In the genomic region with DNA sequence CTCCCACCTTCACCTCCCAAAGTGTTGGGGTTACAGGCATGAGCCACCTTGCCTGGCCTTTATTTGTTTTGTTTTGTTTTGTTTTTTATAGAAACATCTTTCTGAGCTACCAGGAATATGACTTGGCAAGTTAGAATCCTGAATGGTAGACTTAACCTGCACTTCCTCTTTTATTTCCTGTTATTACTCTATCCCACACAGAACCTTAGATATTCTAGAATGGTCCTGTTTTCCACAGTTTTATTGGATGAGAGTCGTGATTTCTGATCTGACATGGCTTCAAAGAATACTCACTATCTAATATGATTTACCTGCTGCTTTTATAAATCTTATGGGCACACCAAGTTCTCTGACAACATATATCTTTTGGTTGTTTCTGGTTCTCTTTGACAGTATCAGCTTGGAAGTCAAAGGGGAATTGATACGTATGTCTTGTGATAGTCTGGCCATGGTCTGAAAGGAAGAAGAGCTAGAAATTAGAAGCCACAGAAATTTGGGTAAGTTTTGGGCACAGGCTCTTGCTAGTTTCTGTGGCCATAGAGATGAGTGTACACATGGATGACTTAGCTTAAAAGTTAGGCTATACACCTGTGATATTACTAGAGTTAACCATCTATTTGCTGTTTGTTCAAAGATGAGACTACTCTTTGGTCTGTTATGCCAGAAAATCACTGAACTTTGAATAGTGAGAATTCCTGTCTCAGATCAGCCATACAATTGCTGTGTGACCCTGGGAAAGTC, we compare ENCODE assay signal across 10 cellular contexts. TPM values are rescaled to one million over a fixed set of nuclear protein-coding genes. Genes with fewer than 3 reads are reported as not detected.
DNase-seq lines count a peak whose midpoint lies in the region; ATAC-seq and TF ChIP-seq lines count a peak whose summit lies in the region.
"Had no signal": no experiment of that assay in that cellular context is flagged by ENCODE, and none has a peak within 500 bp of the region (broad histone marks: within the 10 kb centered on the region; RNA-seq: fewer than 3 reads in every experiment).

No MANE protein-coding gene starts in this region.

- H3K9me3 Mint-ChIP-seq in HFFc6, result peaks cover 5% of the 10 kb centered on the region; the same call in 1 of the 2 replicates
- H3K9me3 Mint-ChIP-seq: mesothelial cell of epicardium had no signal

- no peak overlapping the region for H3K4me3 Mint-ChIP-seq in HFFc6
- H3K4me3 Mint-ChIP-seq: mesothelial cell of epicardium had no signal

- TF ChIP-seq CTCF in GM06990 (IDR thresholded peaks at IDR 0.05; ENCODE audit: insufficient read depth, low read length, poor library complexity, severe bottlenecking) (no peak), HFFc6 (IDR thresholded peaks at IDR 0.05) (no peak), GM10248 (IDR thresholded peaks at IDR 0.05; ENCODE audit: control extremely low read depth, extremely low read depth, low read depth, missing control alignments) (no peak)

- no peak overlapping the region for H3K4me3 ChIP-seq in GM06990 (replicated peaks; ENCODE audit: low read depth, low read length)
- H3K4me3 ChIP-seq: tibial nerve had no signal

- ATAC-seq in GM19395 (IDR thresholded peaks at IDR 0.05; ENCODE audit: unreplicated experiment) (peak; percentile 34), HG02852 (IDR thresholded peaks at IDR 0.05; ENCODE audit: unreplicated experiment) (peak; percentile 21), HG03575 (IDR thresholded peaks at IDR 0.05; ENCODE audit: extremely low read depth, insufficient number of reproducible peaks, low FRiP score, unreplicated experiment) (peak; percentile 30)

- POLR2A ChIA-PET in GM10248 (lab: Yijun Ruan, JAX), result no interaction called here

- H3K36me3 ChIP-seq in GM06990 (ENCODE audit: control insufficient read depth, insufficient read depth, low read length), result no peaks in the 10 kb centered on the region
- H3K36me3 ChIP-seq: tibial nerve had no signal

- DNase-seq in GM06990 (ENCODE audit: extremely low read depth, insufficient read length) (peak; percentile 46), HFFc6 (no peak), NCI-H1930 (lab: John Stamatoyannopoulos, UW) (no peak), GM10248 (ENCODE audit: extremely low spot score) (no peak), HPDE6-E6E7 (ENCODE audit: extremely low spot score) (no peak)

- H3K27me3 Mint-ChIP-seq in HFFc6 (ENCODE audit: insufficient read depth), result peaks cover 15% of the 10 kb centered on the region

- H3K27ac Mint-ChIP-seq in HFFc6, result no peak overlapping the region
- H3K27ac Mint-ChIP-seq: mesothelial cell of epicardium had no signal

- H3K4me1 Mint-ChIP-seq in HFFc6 (ENCODE audit: low read depth), result peaks cover 12% of the 10 kb centered on the region

- H3K27me3 ChIP-seq in GM06990 (replicated peaks; ENCODE audit: control insufficient read depth, insufficient read depth, low read length), result no peaks in the 10 kb centered on the region
- H3K27me3 ChIP-seq: tibial nerve had no signal

- H3K36me3 Mint-ChIP-seq in HFFc6 (ENCODE audit: low read depth), result no peaks in the 10 kb centered on the region
- H3K36me3 Mint-ChIP-seq: mesothelial cell of epicardium had no signal

- CTCF ChIA-PET in GM10248 (lab: Yijun Ruan, JAX), result interaction anchor here (1.7 kb wide), 1 partner anchor 8 kb away, joined by 4 read pairs; no protein-coding TSS in a partner anchor

RNA-seq across cellular contexts. Expression of a gene that starts 4.7 kb away (rescaled TPM):
- 10 to 100 TPM; 29.3 to 44.7 (median 33.3) TPM for total RNA-seq in HFFc6 (2021; fragmentation: NEBNext Ultra II Directional; extraction: Animal tissue kit (Norgen Biotek cat#: 25700))

RNA-seq across cellular contexts. Expression of a gene that starts 54.8 kb away (rescaled TPM):
- not detected for total RNA-seq in HFFc6 (2021; fragmentation: NEBNext Ultra II Directional; extraction: Animal tissue kit (Norgen Biotek cat#: 25700))
- total RNA-seq: tibial nerve had no signal
